In the genomic region with DNA sequence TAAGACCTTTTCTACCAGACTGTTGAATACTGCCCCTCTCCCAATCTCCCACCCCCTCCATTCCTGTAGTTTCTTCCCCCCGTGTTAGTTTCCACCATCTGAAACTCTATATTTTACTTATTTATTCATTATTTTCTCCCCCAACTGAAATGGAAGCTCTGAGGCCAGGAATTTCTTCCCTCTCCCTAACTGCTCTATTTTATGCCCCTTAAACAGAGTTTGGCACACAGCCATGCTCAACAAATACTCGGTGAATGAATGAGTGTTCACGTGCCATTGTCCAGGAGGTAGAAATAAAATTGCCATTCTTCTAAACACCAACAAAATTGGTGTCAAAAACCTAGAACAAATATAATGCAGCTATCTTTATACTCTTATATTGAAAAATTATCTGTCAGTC, we compare ENCODE assay signal across 20 cellular contexts. TPM values are rescaled to one million over a fixed set of nuclear protein-coding genes. Genes with fewer than 3 reads are reported as not detected.
DNase-seq lines count a peak whose midpoint lies in the region; ATAC-seq, FAIRE-seq and TF ChIP-seq lines count a peak whose summit lies in the region.
"Had no signal": no experiment of that assay in that cellular context is flagged by ENCODE, and none has a peak within 500 bp of the region (broad histone marks: within the 10 kb centered on the region; RNA-seq: fewer than 3 reads in every experiment).

No MANE protein-coding gene starts in this region.

- peak overlapping the region; percentile 3 to 39 for H3K27ac Mint-ChIP-seq in activated naive CD4-positive, alpha-beta T cell treated with anti-CD3 and anti-CD28 coated beads, Interleukin-2, amount 50 U/mL, for 72 hours
- no peak overlapping the region for H3K27ac Mint-ChIP-seq in activated naive CD4-positive, alpha-beta T cell treated with anti-CD3 and anti-CD28 coated beads, Interleukin-2, amount 10 ng/mL, durations not matched to agents 7 days and 5 days
- peak overlapping the region; percentile 24 for H3K27ac Mint-ChIP-seq in T-helper 17 cell
- no peak overlapping the region for H3K27ac Mint-ChIP-seq in H9
- no peak overlapping the region for H3K27ac Mint-ChIP-seq in progenitor cell of endocrine pancreas

- H4K8ac ChIP-seq in H9 (replicated peaks; ENCODE audit: insufficient read length, low read depth, low read length), result no peak overlapping the region

- H3K4ac ChIP-seq in H9 (ENCODE audit: low read depth, low read length), result no peak overlapping the region

- H2BK12ac ChIP-seq in H9 (ENCODE audit: insufficient read length, low read depth, low read length), result no peak overlapping the region

- WGBS in thyroid gland, 2 donors, result 30 to 40% methylated on average over 3 of the region's 3 CpGs
- WGBS in H9 (ENCODE audit: extremely low coverage, insufficient read length, low lambda C conversion rate), result no CpG with 5 or more reads among the region's 3 CpGs

- H3K56ac ChIP-seq in H9 (ENCODE audit: insufficient read length, low read depth, low read length), result no peak overlapping the region

- FAIRE-seq in endothelial cell of umbilical vein (lab: Jason Lieb, UNC), result no peak
- FAIRE-seq: GM12892 had no signal

- no peak overlapping the region for H3K18ac ChIP-seq in H9 (ENCODE audit: insufficient read length, low read depth, low read length)

- H3K4me3 Mint-ChIP-seq in activated naive CD4-positive, alpha-beta T cell treated with anti-CD3 and anti-CD28 coated beads, Interleukin-2, amount 10 ng/mL, durations not matched to agents 7 days and 5 days, result no peak overlapping the region
- H3K4me3 Mint-ChIP-seq in T-helper 17 cell (no peak overlapping the region), H9 (no peak overlapping the region), progenitor cell of endocrine pancreas (ENCODE audit: low read depth) (no peak overlapping the region)
- H3K4me3 Mint-ChIP-seq: CD14-positive monocyte had no signal

- no peak for DNase-seq in activated naive CD4-positive, alpha-beta T cell treated with anti-CD3 and anti-CD28 coated beads, Interleukin-2, amount 50 U/mL, for 72 hours (ENCODE audit: low spot score in 2 of 2)
- no peak for DNase-seq in activated naive CD4-positive, alpha-beta T cell treated with anti-CD3 and anti-CD28 coated beads, Interleukin-2, amount 10 ng/mL, durations not matched to agents 7 days and 5 days
- no peak for DNase-seq in T-helper 17 cell
- peak; percentile 18 for DNase-seq in endothelial cell of umbilical vein (ENCODE audit: low read depth, low spot score)
- DNase-seq in thyroid gland, result peak; percentile 19 to 37
- DNase-seq in H9, result no peak
- no peak for DNase-seq in progenitor cell of endocrine pancreas (ENCODE audit: low spot score, unreplicated experiment)
- DNase-seq: ACHN, AML-193, DMS 273 treated with DMSO at 0.1 percent for 48 hours, GM23248, NCI-H1694 treated with DMSO at 0.1 percent for 48 hours, NCI-H2171 treated with DMSO at 0.1 percent for 48 hours, NCI-H524, OCI-M1, SIG-M5 had no signal

- peaks cover 60% of the 10 kb centered on the region for H3K79me2 ChIP-seq in endothelial cell of umbilical vein (ENCODE audit: control insufficient read depth, insufficient read depth, low read length)
- no peaks in the 10 kb centered on the region for H3K79me2 ChIP-seq in H9 (ENCODE audit: insufficient read depth, low read length)

- no peak overlapping the region for H3K14ac ChIP-seq in H9 (ENCODE audit: insufficient read depth, low read length)

- no peaks in the 10 kb centered on the region for H3K9me1 ChIP-seq in endothelial cell of umbilical vein (replicated peaks; ENCODE audit: control insufficient read depth, extremely low read depth, insufficient read depth, low read length)

- H2BK5ac ChIP-seq in H9 (ENCODE audit: insufficient read length, low read length), result no peak overlapping the region

- POLR2A ChIA-PET in endothelial cell of umbilical vein (lab: Charles Lee), result interaction anchor here (0.8 kb wide), 1 partner anchor 14 kb away, joined by 3 read pairs; no protein-coding TSS in a partner anchor

- H3K23ac ChIP-seq in H9 (ENCODE audit: insufficient read length, low read depth, low read length), result no peak overlapping the region

- no peaks in the 10 kb centered on the region for H3K79me1 ChIP-seq in H9 (ENCODE audit: insufficient read depth, low read depth, low read length, poor library complexity, severe bottlenecking)

- H3K27me3 Mint-ChIP-seq in activated naive CD4-positive, alpha-beta T cell treated with anti-CD3 and anti-CD28 coated beads, Interleukin-2, amount 10 ng/mL, durations not matched to agents 7 days and 5 days, result no peaks in the 10 kb centered on the region
- H3K27me3 Mint-ChIP-seq in T-helper 17 cell (no peaks in the 10 kb centered on the region), H9 (ENCODE audit: low read depth) (peaks cover 10% of the 10 kb centered on the region), progenitor cell of endocrine pancreas (peaks cover 5% of the 10 kb centered on the region)

- no peak overlapping the region for H2BK120ac ChIP-seq in H9 (ENCODE audit: low read depth, low read length, poor library complexity, severe bottlenecking)

- no peak overlapping the region for H4K91ac ChIP-seq in H9 (ENCODE audit: insufficient read length, low read depth, low read length)

- H3K9me3 ChIP-seq in T-helper 17 cell (ENCODE audit: control insufficient read depth, low read length, poor library complexity, severe bottlenecking), result no peaks in the 10 kb centered on the region
- no peaks in the 10 kb centered on the region for H3K9me3 ChIP-seq in endothelial cell of umbilical vein (replicated peaks; ENCODE audit: control insufficient read depth, insufficient read depth, low read length)
- no peaks in the 10 kb centered on the region for H3K9me3 ChIP-seq in thyroid gland
- no peaks in the 10 kb centered on the region for H3K9me3 ChIP-seq in H9 (ENCODE audit: control insufficient read depth, low read depth, low read length)

- H3K27ac ChIP-seq in endothelial cell of umbilical vein (ENCODE audit: insufficient read depth, low read depth, low read length) (no peak overlapping the region), thyroid gland (peak overlapping the region in 1 of 3 donors; percentile 14), H9 (ENCODE audit: insufficient read length, low read depth, low read length) (no peak overlapping the region)
- H3K27ac ChIP-seq: GM23248 had no signal

- H2AK5ac ChIP-seq in H9 (ENCODE audit: insufficient read length, low read length), result no peak overlapping the region

- H3K36me3 ChIP-seq in endothelial cell of umbilical vein (ENCODE audit: control insufficient read depth in 2 of 2, extremely low read depth in 1 of 2, insufficient read depth in 2 of 2, low read length in 2 of 2), result peaks cover 0 to 6% of the 10 kb centered on the region in 2 experiments
- no peaks in the 10 kb centered on the region for H3K36me3 ChIP-seq in thyroid gland

- no peak overlapping the region for H2BK15ac ChIP-seq in H9 (ENCODE audit: low read depth, low read length)

- H3K4me3 ChIP-seq in endothelial cell of umbilical vein (replicated peaks in 1 of 3; ENCODE audit: insufficient read depth in 1 of 3, low read depth in 1 of 3, low read length in 3 of 3) (no peak overlapping the region), thyroid gland (replicated peaks in 1 of 3) (no peak overlapping the region)
- H3K4me3 ChIP-seq: GM23248 had no signal

- peaks cover 16 to 43% of the 10 kb centered on the region in 2 donors for H3K36me3 Mint-ChIP-seq in activated naive CD4-positive, alpha-beta T cell treated with anti-CD3 and anti-CD28 coated beads, Interleukin-2, amount 50 U/mL, for 72 hours
- peaks cover 50% of the 10 kb centered on the region for H3K36me3 Mint-ChIP-seq in activated naive CD4-positive, alpha-beta T cell treated with anti-CD3 and anti-CD28 coated beads, Interleukin-2, amount 10 ng/mL, durations not matched to agents 7 days and 5 days
- H3K36me3 Mint-ChIP-seq in T-helper 17 cell (ENCODE audit: low read depth) (peaks cover 5% of the 10 kb centered on the region), H9 (ENCODE audit: insufficient read depth in 1 of 3, low read depth in 3 of 3) (peaks cover 0 to under 1% (median 0%) of the 10 kb centered on the region in 3 experiments; a peak in 2 of 7 replicates), progenitor cell of endocrine pancreas (ENCODE audit: insufficient read depth) (peaks cover 2% of the 10 kb centered on the region)

- H3K9ac ChIP-seq in endothelial cell of umbilical vein (replicated peaks; ENCODE audit: extremely low read depth, insufficient read depth, low read length), result no peak overlapping the region
- H3K9ac ChIP-seq in H9 (ENCODE audit: extremely low read depth, insufficient read length, low read length), result no peak overlapping the region
- H3K9ac ChIP-seq: GM23248 had no signal

- H3T11ph ChIP-seq in H9 (ENCODE audit: low read length), result no peak overlapping the region

- no peak overlapping the region for H4K5ac ChIP-seq in H9 (ENCODE audit: insufficient read length, low read depth, low read length)

- H2AFZ ChIP-seq in endothelial cell of umbilical vein (ENCODE audit: low read depth, low read length) (no peak overlapping the region), H9 (ENCODE audit: low read length) (no peak overlapping the region)
- H2AFZ ChIP-seq: GM23248 had no signal

- peaks cover 52% of the 10 kb centered on the region for H3K4me1 Mint-ChIP-seq in activated naive CD4-positive, alpha-beta T cell treated with anti-CD3 and anti-CD28 coated beads, Interleukin-2, amount 10 ng/mL, durations not matched to agents 7 days and 5 days
- H3K4me1 Mint-ChIP-seq in T-helper 17 cell, result peaks cover 33% of the 10 kb centered on the region
- H3K4me1 Mint-ChIP-seq in H9, result peaks cover 9 to 11% of the 10 kb centered on the region in 2 experiments
- H3K4me1 Mint-ChIP-seq in progenitor cell of endocrine pancreas (ENCODE audit: low read depth), result peaks cover 10% of the 10 kb centered on the region

- H4K20me1 ChIP-seq in endothelial cell of umbilical vein (replicated peaks; ENCODE audit: control insufficient read depth, extremely low read depth, insufficient read depth, low read length), result no peaks in the 10 kb centered on the region
- H4K20me1 ChIP-seq in H9 (ENCODE audit: control insufficient read depth, insufficient read depth, insufficient read length), result no peaks in the 10 kb centered on the region

- no peaks in the 10 kb centered on the region for H3K9me3 Mint-ChIP-seq in activated naive CD4-positive, alpha-beta T cell treated with anti-CD3 and anti-CD28 coated beads, Interleukin-2, amount 50 U/mL, for 72 hours
- H3K9me3 Mint-ChIP-seq in activated naive CD4-positive, alpha-beta T cell treated with anti-CD3 and anti-CD28 coated beads, Interleukin-2, amount 10 ng/mL, durations not matched to agents 7 days and 5 days, result no peaks in the 10 kb centered on the region
- no peaks in the 10 kb centered on the region for H3K9me3 Mint-ChIP-seq in H9
- H3K9me3 Mint-ChIP-seq in progenitor cell of endocrine pancreas (ENCODE audit: low read depth), result no peaks in the 10 kb centered on the region
- H3K9me3 Mint-ChIP-seq: CD14-positive monocyte had no signal

- TF ChIP-seq CTCF in endothelial cell of umbilical vein (IDR thresholded peaks at IDR 0.05; ENCODE audit: extremely low read depth in 1 of 2, insufficient read depth in 1 of 2, low read depth in 1 of 2, low read length in 2 of 2), result no peak
- no peak for TF ChIP-seq CTCF in thyroid gland (IDR thresholded peaks at IDR 0.05)
- TF ChIP-seq CTCF in H9 (conservative IDR thresholded peaks at IDR 0.05), result no peak
- TF ChIP-seq CTCF in progenitor cell of endocrine pancreas (IDR thresholded peaks at IDR 0.05; ENCODE audit: unreplicated experiment), result no peak

- dilution Hi-C loops in endothelial cell of umbilical vein (cut with MboI; ENCODE audit: extremely low pct_ligation_motif_present, low sequenced_read_pairs), result no loop called here

- no peak overlapping the region for H2BK20ac ChIP-seq in H9 (ENCODE audit: low read depth, low read length, poor library complexity, severe bottlenecking)

- TF ChIP-seq POLR2A in endothelial cell of umbilical vein (IDR thresholded peaks at IDR 0.05; ENCODE audit: low read depth, low read length) (no peak), thyroid gland (IDR thresholded peaks at IDR 0.05) (no peak)

- BruUV-seq in endothelial cell of umbilical vein (replicated peaks; lab: Mats Ljungman, UMichigan), result no TSS peak

- H3K27me3 ChIP-seq in endothelial cell of umbilical vein (ENCODE audit: control insufficient read depth in 2 of 2, insufficient read depth in 2 of 2, low read length in 2 of 2), result no peaks in the 10 kb centered on the region
- no peaks in the 10 kb centered on the region for H3K27me3 ChIP-seq in thyroid gland
- H3K27me3 ChIP-seq in H9 (ENCODE audit: insufficient read depth, low read length), result no peaks in the 10 kb centered on the region

- no peak for ATAC-seq in activated naive CD4-positive, alpha-beta T cell treated with anti-CD3 and anti-CD28 coated beads, Interleukin-2, amount 50 U/mL, for 72 hours
- ATAC-seq in T-helper 17 cell (no peak), esophagus mucosa (no peak)
- ATAC-seq: HCT116 had no signal

- H3K4me1 ChIP-seq in endothelial cell of umbilical vein (ENCODE audit: control insufficient read depth, extremely low read depth, insufficient read depth, low read length) (peaks cover 9% of the 10 kb centered on the region), thyroid gland (peaks cover 9 to 12% of the 10 kb centered on the region in 2 donors), H9 (ENCODE audit: insufficient read depth, low read length) (no peaks in the 10 kb centered on the region)

- intact Hi-C loops in endothelial cell of umbilical vein (cut with micrococcal nuclease), result no loop called here
- intact Hi-C loops in thyroid gland (cut with DNase I), result no loop called here

- CTCF ChIA-PET in activated naive CD4-positive, alpha-beta T cell treated with anti-CD3 and anti-CD28 coated beads, Interleukin-2, amount 10 ng/mL, durations not matched to agents 7 days and 5 days (lab: Charles Lee), result interaction anchor here (0.6 to 0.7 kb wide), 3 partner anchors 185 to 1813 kb away, joined by 3 read pairs; no protein-coding TSS in a partner anchor
- CTCF ChIA-PET in endothelial cell of umbilical vein (lab: Charles Lee), result interaction anchor here (0.6 to 1.2 kb wide), 2 partner anchors 20 to 51 kb away, joined by 3 read pairs; no protein-coding TSS in a partner anchor

- H3K23me2 ChIP-seq in H9 (ENCODE audit: insufficient read length, low read depth, low read length, poor library complexity, severe bottlenecking), result peaks cover 7% of the 10 kb centered on the region

- H3K4me2 ChIP-seq in endothelial cell of umbilical vein (ENCODE audit: insufficient read depth, low read length), result no peak overlapping the region
- H3K4me2 ChIP-seq in H9 (ENCODE audit: insufficient read depth, insufficient read length, low read length), result no peak overlapping the region

RNA-seq across cellular contexts. Expression of gene ITGB1BP1, which starts 5.6 kb away (rescaled TPM):
- 100 to 1,000 TPM; 101 to 173 TPM for total RNA-seq in activated naive CD4-positive, alpha-beta T cell treated with anti-CD3 and anti-CD28 coated beads, Interleukin-2, amount 50 U/mL, for 72 hours
- total RNA-seq in T-helper 17 cell (10 to 100 TPM; 62.6 to 74.9 TPM), endothelial cell of umbilical vein (95.5 and 170 TPM in 2 replicates), thyroid gland (10 to 100 TPM; 39.4 to 73.4 (median 45.8) TPM), H9 (2021) (38.7 and 38.9 TPM in 2 replicates), progenitor cell of endocrine pancreas (40.7 and 41.8 TPM in 2 replicates), esophagus mucosa (53.8 TPM)
- 43.3 and 45.0 TPM in 2 replicates for polyA plus RNA-seq in endothelial cell of umbilical vein
- polyA plus RNA-seq in endothelial cell of umbilical vein (2011; cell fraction: cytosol; rRNA removed), result 77.1 and 81.9 TPM in 2 replicates
- polyA plus RNA-seq in endothelial cell of umbilical vein (2011; cell fraction: nucleus; rRNA removed), result 60.3 and 66.0 TPM in 2 replicates
- polyA plus RNA-seq in endothelial cell of umbilical vein (2012), result 135 and 188 TPM in 2 replicates
- 22.1 and 25.2 TPM in 2 replicates for polyA minus RNA-seq in endothelial cell of umbilical vein
- polyA minus RNA-seq in endothelial cell of umbilical vein (2011; cell fraction: cytosol; rRNA and poly(A)+ RNA removed), result 55.0 TPM
- 11.1 and 14.7 TPM in 2 replicates for polyA minus RNA-seq in endothelial cell of umbilical vein (2011; cell fraction: nucleus; rRNA and poly(A)+ RNA removed)

RNA-seq across cellular contexts. Expression of gene CPSF3, which starts 5.7 kb away (rescaled TPM):
- 10 to 100 TPM; 55.8 to 63.3 TPM for total RNA-seq in activated naive CD4-positive, alpha-beta T cell treated with anti-CD3 and anti-CD28 coated beads, Interleukin-2, amount 50 U/mL, for 72 hours
- total RNA-seq in T-helper 17 cell (10 to 100 TPM; 18.1 to 19.0 TPM), endothelial cell of umbilical vein (35.6 and 37.1 TPM in 2 replicates), thyroid gland (10 to 100 TPM; 21.7 to 33.6 (median 29.1) TPM), H9 (2021) (89.5 and 95.5 TPM in 2 replicates), progenitor cell of endocrine pancreas (60.3 and 60.4 TPM in 2 replicates), esophagus mucosa (26.2 TPM)
- 12.2 and 13.7 TPM in 2 replicates for polyA plus RNA-seq in endothelial cell of umbilical vein
- polyA plus RNA-seq in endothelial cell of umbilical vein (2011; cell fraction: cytosol; rRNA removed), result 22.7 and 23.4 TPM in 2 replicates
- 37.7 and 44.9 TPM in 2 replicates for polyA plus RNA-seq in endothelial cell of umbilical vein (2011; cell fraction: nucleus; rRNA removed)
- 46.4 and 56.3 TPM in 2 replicates for polyA plus RNA-seq in endothelial cell of umbilical vein (2012)
- 16.1 and 19.1 TPM in 2 replicates for polyA minus RNA-seq in endothelial cell of umbilical vein
- 30.6 TPM for polyA minus RNA-seq in endothelial cell of umbilical vein (2011; cell fraction: cytosol; rRNA and poly(A)+ RNA removed)
- 19.9 and 20.3 TPM in 2 replicates for polyA minus RNA-seq in endothelial cell of umbilical vein (2011; cell fraction: nucleus; rRNA and poly(A)+ RNA removed)

RNA-seq across cellular contexts. Expression of gene IAH1, which starts 56.6 kb away (rescaled TPM):
- total RNA-seq in activated naive CD4-positive, alpha-beta T cell treated with anti-CD3 and anti-CD28 coated beads, Interleukin-2, amount 50 U/mL, for 72 hours, result 10 to 100 TPM; 65.8 TPM
- 10 to 100 TPM; 43.6 to 45.2 TPM for total RNA-seq in T-helper 17 cell
- 39.9 and 44.0 TPM in 2 replicates for total RNA-seq in endothelial cell of umbilical vein
- 43.4 and 45.3 TPM in 2 replicates for polyA plus RNA-seq in endothelial cell of umbilical vein
- 56.5 and 60.0 TPM in 2 replicates for polyA plus RNA-seq in endothelial cell of umbilical vein (2011; cell fraction: cytosol; rRNA removed)
- 33.4 and 36.8 TPM in 2 replicates for polyA plus RNA-seq in endothelial cell of umbilical vein (2011; cell fraction: nucleus; rRNA removed)
- 50.7 and 51.8 TPM in 2 replicates for polyA plus RNA-seq in endothelial cell of umbilical vein (2012)
- 30.7 and 48.3 TPM in 2 replicates for polyA minus RNA-seq in endothelial cell of umbilical vein
- 11.4 TPM for polyA minus RNA-seq in endothelial cell of umbilical vein (2011; cell fraction: cytosol; rRNA and poly(A)+ RNA removed)
- 17.1 and 24.0 TPM in 2 replicates for polyA minus RNA-seq in endothelial cell of umbilical vein (2011; cell fraction: nucleus; rRNA and poly(A)+ RNA removed)
- total RNA-seq in thyroid gland, result 10 to 100 TPM; 50.3 to 83.7 (median 62.5) TPM
- total RNA-seq in H9 (2021), result 23.8 and 25.6 TPM in 2 replicates
- 36.6 and 37.4 TPM in 2 replicates for total RNA-seq in progenitor cell of endocrine pancreas
- total RNA-seq in esophagus mucosa, result 32.2 TPM

Comparison
In these comparisons a context has a peak if more than half of its experiments do, and no peak if none do; other contexts are left out.
1. H3K27ac Mint-ChIP-seq: peak in activated naive CD4-positive, alpha-beta T cell treated with anti-CD3 and anti-CD28 coated beads, Interleukin-2, amount 50 U/mL, for 72 hours (2 of 2) and T-helper 17 cell (single experiment); none in activated naive CD4-positive, alpha-beta T cell treated with anti-CD3 and anti-CD28 coated beads, Interleukin-2, amount 10 ng/mL, durations not matched to agents 7 days and 5 days (single experiment), H9 (0 of 3) and progenitor cell of endocrine pancreas (single experiment).
2. DNase-seq: peak in endothelial cell of umbilical vein (single experiment) and thyroid gland (2 of 2); none in activated naive CD4-positive, alpha-beta T cell treated with anti-CD3 and anti-CD28 coated beads, Interleukin-2, amount 50 U/mL, for 72 hours (0 of 2), activated naive CD4-positive, alpha-beta T cell treated with anti-CD3 and anti-CD28 coated beads, Interleukin-2, amount 10 ng/mL, durations not matched to agents 7 days and 5 days (single experiment), T-helper 17 cell (0 of 3), H9 (single experiment) and progenitor cell of endocrine pancreas (single experiment).